3 cellular contexts compared by ENCODE assay signal in genomic region chr14:96624661-96625435, GRCh38.
TF ChIP-seq lines count a peak whose summit lies in the region.

No MANE protein-coding gene starts in this region.

TF ChIP-seq in GM23338, 12 proteins besides CTCF, POLR2A, EP300 and RAD21 (continued from another document):
- TF ChIP-seq ZNF462 (CRISPR knock-in tag; IDR thresholded peaks at IDR 0.05) = no peak

TF ChIP-seq in WTC11, 78 proteins besides CTCF, POLR2A, EP300 and RAD21 (continued from another document):
- TF ChIP-seq FOXP4 (CRISPR knock-in tag; IDR thresholded peaks at IDR 0.05) = no peak
- no peak for TF ChIP-seq ATF2 (CRISPR knock-in tag; IDR thresholded peaks at IDR 0.05; ENCODE audit: borderline replicate concordance, low read depth)
- no peak for TF ChIP-seq IRF2 (CRISPR knock-in tag; IDR thresholded peaks at IDR 0.05; ENCODE audit: borderline replicate concordance, low read depth)
- TF ChIP-seq NR3C1 (CRISPR knock-in tag; conservative IDR thresholded peaks at IDR 0.05; ENCODE audit: low read depth) = no peak

TF ChIP-seq in HepG2, 621 proteins besides CTCF, POLR2A, EP300 and RAD21 (continued from another document):
- no peak for TF ChIP-seq MLXIP (CRISPR knock-in tag; IDR thresholded peaks at IDR 0.05; ENCODE audit: borderline replicate concordance)
- TF ChIP-seq CBX5 (CRISPR knock-in tag; IDR thresholded peaks at IDR 0.05; ENCODE audit: borderline replicate concordance) = no peak
- TF ChIP-seq ZNF496 (CRISPR knock-in tag; IDR thresholded peaks at IDR 0.05; ENCODE audit: insufficient replicate concordance) = no peak
- TF ChIP-seq RARG (CRISPR knock-in tag; IDR thresholded peaks at IDR 0.05; ENCODE audit: low read depth) = no peak
- no peak for TF ChIP-seq ZFYVE20 (CRISPR knock-in tag; IDR thresholded peaks at IDR 0.05; ENCODE audit: borderline replicate concordance, low read depth)
- no peak for TF ChIP-seq NCOR1 (IDR thresholded peaks at IDR 0.05; ENCODE audit: borderline replicate concordance, low read length)
